Comparison of ENCODE assay signal across 22 cellular contexts in the genomic region with DNA sequence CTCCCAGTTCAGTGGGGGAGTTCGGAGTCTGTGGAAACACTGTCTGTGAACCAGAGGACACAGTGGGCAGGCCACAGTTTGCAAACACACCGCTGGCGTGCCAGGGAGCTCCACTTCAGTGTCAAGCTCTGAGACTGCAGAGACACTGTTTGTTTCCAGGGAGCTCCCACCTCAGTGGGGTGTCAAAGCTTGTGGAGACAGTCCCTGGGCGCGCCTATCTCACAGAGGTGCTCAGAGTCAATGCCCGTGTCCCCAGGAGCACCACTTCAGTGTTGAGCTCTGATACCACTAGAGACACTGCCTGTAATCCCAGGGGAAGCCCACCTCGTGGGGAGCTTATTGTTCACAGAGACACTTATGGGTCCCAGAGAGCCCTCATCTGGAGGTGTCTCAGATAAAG. TPM values are rescaled to one million over a fixed set of nuclear protein-coding genes. Genes with fewer than 3 reads are reported as not detected.
DNase-seq lines count a peak whose midpoint lies in the region; ATAC-seq, FAIRE-seq and TF ChIP-seq lines count a peak whose summit lies in the region.
"Had no signal": no experiment of that assay in that cellular context is flagged by ENCODE, and none has a peak within 500 bp of the region (broad histone marks: within the 10 kb centered on the region; RNA-seq: fewer than 3 reads in every experiment).

No MANE protein-coding gene starts in this region.

- H3K27me3 ChIP-seq in GM12878 (replicated peaks in 1 of 2; ENCODE audit: control insufficient read depth in 2 of 2, insufficient read depth in 2 of 2, low read length in 1 of 2) (no peaks in the 10 kb centered on the region), spleen (replicated peaks in 1 of 7) (no peaks in the 10 kb centered on the region), left lung (no peaks in the 10 kb centered on the region)
- H3K27me3 ChIP-seq: MG63, suprapubic skin had no signal

- H3K4me3 Mint-ChIP-seq in activated CD4-positive, alpha-beta T cell treated with anti-CD3 and anti-CD28 coated beads, Interleukin-2, amount 10 ng/mL, durations not matched to agents 7 days and 5 days = peak overlapping the region; percentile 31
- H3K4me3 Mint-ChIP-seq: mesothelial cell of epicardium had no signal

- no peak overlapping the region; the same call in 1 of the 2 replicates for H3K9ac ChIP-seq in GM12878 (ENCODE audit: control insufficient read depth, insufficient read depth, low read length)

- no peak for DNase-seq in activated CD4-positive, alpha-beta T cell treated with anti-CD3 and anti-CD28 coated beads, Interleukin-2, amount 10 ng/mL, durations not matched to agents 7 days and 5 days
- DNase-seq in activated CD4-positive, alpha-beta T cell treated with anti-CD3 and anti-CD28 coated beads, Interleukin-2, amount 50 U/mL, for 1 hour = no peak
- DNase-seq in NCI-H2107 treated with DMSO at 0.1 percent for 48 hours (lab: John Stamatoyannopoulos, UW; ENCODE audit: unreplicated experiment) (peak; percentile 59), GM12878 (ENCODE audit: low read depth, low spot score) (no peak), spleen (peak; percentile 64), left lung (no peak), NCI-H1436 (lab: John Stamatoyannopoulos, UW) (no peak), SKM-1 treated with dmso at 0.1 percent for 144 hours (lab: John Stamatoyannopoulos, UW; ENCODE audit: unreplicated experiment) (no peak)
- DNase-seq: central memory CD4-positive, alpha-beta T cell; HCEC 1CT; hippocampal formation; MG63; NCI-H1930; NCI-H774; PC-9; stimulated activated CD4-positive, alpha-beta T cell treated with anti-CD3 and anti-CD28 coated beads, Interleukin-1b, Interleukin-23, amount 100 ng/mL, for 48 hours had no signal

- intact Hi-C loops in GM12878 (cut with micrococcal nuclease; ENCODE audit: unreplicated experiment) = no loop called here
- intact Hi-C loops in spleen (cut with DNase I; ENCODE audit: low total_unique reads) = loop anchor here (10.0 kb wide), 1 partner anchor 50 kb away; no protein-coding TSS in a partner anchor
- intact Hi-C loops in left lung (cut with DNase I) = no loop called here

- no peaks in the 10 kb centered on the region for H3K27me3 Mint-ChIP-seq in activated CD4-positive, alpha-beta T cell treated with anti-CD3 and anti-CD28 coated beads, Interleukin-2, amount 10 ng/mL, durations not matched to agents 7 days and 5 days

- H3K4me3 ChIP-seq in GM12878 = no peak overlapping the region
- H3K4me3 ChIP-seq in spleen = no peak overlapping the region
- no peak overlapping the region for H3K4me3 ChIP-seq in left lung
- H3K4me3 ChIP-seq: MG63, PC-9, suprapubic skin had no signal

- BruUV-seq in GM12878 (replicated peaks; lab: Mats Ljungman, UMichigan) = no TSS peak

- H3K4me1 ChIP-seq in GM12878 (ENCODE audit: control insufficient read depth, insufficient read depth, low read length) (peaks cover 27% of the 10 kb centered on the region), spleen (peaks cover 14 to 61% (median 44%) of the 10 kb centered on the region in 6 donors), left lung (peaks cover 13 to 58% of the 10 kb centered on the region in 2 donors)

- FAIRE-seq in GM12878 (lab: Jason Lieb, UNC) = no peak
- FAIRE-seq: D721Med, G401.6, HTR-8/SVneo had no signal

- TF ChIP-seq CTCF in GM12878 (IDR thresholded peaks at IDR 0.05 in 2 of 3, conservative IDR thresholded peaks at IDR 0.05 in 1 of 3; ENCODE audit: control insufficient read depth in 2 of 3, extremely low read depth in 1 of 3, insufficient read depth in 1 of 3, low read depth in 3 of 3, low read length in 3 of 3) (no peak), spleen (IDR thresholded peaks at IDR 0.05 in 8 of 11, conservative IDR thresholded peaks at IDR 0.05 in 3 of 11) (no peak), left lung (IDR thresholded peaks at IDR 0.05) (no peak)

- RAD21 ChIA-PET in GM12878 (lab: Charles Lee; ENCODE audit: unreplicated experiment) = interaction anchor here (0.9 to 14.6 kb wide), 20 partner anchors 9 to 368 kb away, joined by 3 to 303 read pairs (median 7); partner anchors contain the start of genes CCM2, H2AZ2, OGDH and TBRG4

- no peak overlapping the region for H2AFZ ChIP-seq in GM12878 (ENCODE audit: control insufficient read depth, low read depth, low read length)
- H2AFZ ChIP-seq: PC-9 had no signal

- peak overlapping the region; percentile 99 for H3K4me2 ChIP-seq in GM12878 (ENCODE audit: control insufficient read depth, insufficient read depth)
- H3K4me2 ChIP-seq: PC-9 had no signal

- CTCF ChIA-PET in activated CD4-positive, alpha-beta T cell treated with anti-CD3 and anti-CD28 coated beads, Interleukin-2, amount 10 ng/mL, durations not matched to agents 7 days and 5 days (lab: Charles Lee) = interaction anchor here (1.3 to 5.2 kb wide), 10 partner anchors 8 to 162 kb away, joined by 3 to 44 read pairs (median 13); no protein-coding TSS in a partner anchor
- CTCF ChIA-PET in GM12878 (lab: Yijun Ruan, JAX) = interaction anchor here (0.8 to 6.9 kb wide), 26 partner anchors 9 to 161 kb away, joined by 3 to 219 read pairs (median 8); partner anchors contain the start of genes CCM2, PURB and TBRG4

- H3K9me3 ChIP-seq in GM12878 (replicated peaks; ENCODE audit: control insufficient read depth, insufficient read depth, low read length) (no peaks in the 10 kb centered on the region), spleen (no peaks in the 10 kb centered on the region), left lung (no peaks in the 10 kb centered on the region)
- H3K9me3 ChIP-seq: MG63, suprapubic skin had no signal

- H3K4me1 Mint-ChIP-seq in activated CD4-positive, alpha-beta T cell treated with anti-CD3 and anti-CD28 coated beads, Interleukin-2, amount 10 ng/mL, durations not matched to agents 7 days and 5 days = peaks cover 44% of the 10 kb centered on the region
- H3K4me1 Mint-ChIP-seq: mesothelial cell of epicardium had no signal

- in situ Hi-C loops in GM12878 (cut with MboI) = loop anchor here (10.0 kb wide), 1 partner anchor 160 kb away; no protein-coding TSS in a partner anchor

- TF ChIP-seq POLR2A in GM12878 (IDR thresholded peaks at IDR 0.05; ENCODE audit: low read depth, low read length) (no peak), spleen (IDR thresholded peaks at IDR 0.05) (no peak)

- ATAC-seq in GM12878 (no peak), left lung (no peak)
- ATAC-seq: sciatic nerve had no signal

- H3K9me3 Mint-ChIP-seq in activated CD4-positive, alpha-beta T cell treated with anti-CD3 and anti-CD28 coated beads, Interleukin-2, amount 10 ng/mL, durations not matched to agents 7 days and 5 days = no peaks in the 10 kb centered on the region
- H3K9me3 Mint-ChIP-seq: mesothelial cell of epicardium had no signal

- peak overlapping the region; percentile 70 for H3K27ac Mint-ChIP-seq in activated CD4-positive, alpha-beta T cell treated with anti-CD3 and anti-CD28 coated beads, Interleukin-2, amount 10 ng/mL, durations not matched to agents 7 days and 5 days
- H3K27ac Mint-ChIP-seq: mesothelial cell of epicardium had no signal

- no peak for TF ChIP-seq EP300 in GM12878 (IDR thresholded peaks at IDR 0.05; ENCODE audit: borderline replicate concordance in 1 of 2, control insufficient read depth in 1 of 2, low read depth in 2 of 2, low read length in 2 of 2)

- H3K79me2 ChIP-seq in GM12878 (ENCODE audit: control insufficient read depth, insufficient read depth, low read length) = peaks cover 63% of the 10 kb centered on the region

- SMC1A ChIA-PET in GM12878 (lab: Charles Lee; ENCODE audit: uncharacterized antibody, unreplicated experiment) = interaction anchor here (0.6 to 16.7 kb wide), 16 partner anchors 9 to 383 kb away, joined by 3 to 303 read pairs (median 8); partner anchors contain the start of genes CCM2 and TBRG4

- TF ChIP-seq RAD21 in GM12878 (IDR thresholded peaks at IDR 0.05; ENCODE audit: insufficient read depth, low read depth, low read length) = no peak

- 75% methylated on average over 7 of the region's 7 CpGs for WGBS in GM12878 (ENCODE audit: insufficient coverage, insufficient replicate concordance, low lambda C conversion rate, missing lambda C conversion rate)
- WGBS in spleen, 5 donors = 79 to 91% (median 89%) methylated on average over 6 to 7 of the region's 7 CpGs

- no peak overlapping the region for H3K27ac ChIP-seq in GM12878 (ENCODE audit: control insufficient read depth, insufficient read depth)
- H3K27ac ChIP-seq in spleen = peak overlapping the region in 1 of 8 donors; percentile 94
- no peak overlapping the region for H3K27ac ChIP-seq in left lung
- H3K27ac ChIP-seq: PC-9, suprapubic skin had no signal

- H3K36me3 Mint-ChIP-seq in activated CD4-positive, alpha-beta T cell treated with anti-CD3 and anti-CD28 coated beads, Interleukin-2, amount 10 ng/mL, durations not matched to agents 7 days and 5 days (ENCODE audit: low read depth) = peaks cover 66% of the 10 kb centered on the region

- POLR2A ChIA-PET in activated CD4-positive, alpha-beta T cell treated with anti-CD3 and anti-CD28 coated beads, Interleukin-2, amount 10 ng/mL, durations not matched to agents 7 days and 5 days (lab: Charles Lee) = interaction anchor here (0.6 to 1.6 kb wide), 5 partner anchors 13 to 171 kb away, joined by 3 to 9 read pairs (median 4); no protein-coding TSS in a partner anchor
- POLR2A ChIA-PET in GM12878 (lab: Charles Lee) = interaction anchor here (0.6 to 2.6 kb wide), 10 partner anchors 9 to 163 kb away, joined by 3 to 18 read pairs (median 5); partner anchors contain the start of genes CCM2 and TBRG4

- peaks cover 19% of the 10 kb centered on the region for H4K20me1 ChIP-seq in GM12878 (ENCODE audit: control insufficient read depth, insufficient read depth)

- peaks cover 50 to 51% of the 10 kb centered on the region in 2 experiments for H3K36me3 ChIP-seq in GM12878 (ENCODE audit: control insufficient read depth in 2 of 2, insufficient read depth in 2 of 2, low read length in 1 of 2)
- peaks cover 0 to 76% (median 48%) of the 10 kb centered on the region in 6 donors for H3K36me3 ChIP-seq in spleen
- H3K36me3 ChIP-seq in left lung = peaks cover 0 to 75% of the 10 kb centered on the region in 2 donors
- H3K36me3 ChIP-seq: MG63 had no signal

RNA-seq across cellular contexts. Expression of gene MYO1G, which starts 4.3 kb away (rescaled TPM):
- 100 to 1,000 TPM; 414 to 457 TPM for total RNA-seq in activated CD4-positive, alpha-beta T cell treated with anti-CD3 and anti-CD28 coated beads, Interleukin-2, amount 10 ng/mL, durations not matched to agents 7 days and 5 days
- 406 and 444 TPM in 2 replicates for total RNA-seq in GM12878 (2013; cell fraction: nucleolus; rRNA removed)
- total RNA-seq in GM12878 (2014; rRNA removed) (154 and 176 TPM in 2 replicates), GM12878 (2014; rRNA removed; fragmentation: Illumina TruSeq; extraction: Trizol) (63.7 and 66.1 TPM in 2 replicates), GM12878 (2021) (224 and 232 TPM in 2 replicates), spleen (10 to 100 TPM; 36.4 to 68.6 (median 62.1) TPM), left lung (10 to 100 TPM; 23.9 to 40.9 TPM)
- 91.4 TPM for polyA plus RNA-seq in GM12878 (2011; ENCODE audit: low read depth)
- polyA plus RNA-seq in GM12878 (2011; rRNA removed) (54.3 and 118 TPM in 2 replicates), GM12878 (2014; fragmentation: Illumina TruSeq; extraction: Trizol) (36.1 and 77.2 TPM in 2 replicates), GM12878 (2014; fragmentation: Nextera tagmentation; extraction: Ambion mirVana) (1 to 10 TPM; 1.8 to 3.3 TPM), GM12878 (2014; rRNA removed) (150 and 184 TPM in 2 replicates), GM12878 (2016; fragmentation: Nextera tagmentation; extraction: Ambion mirVana) (100 to 1,000 TPM; 185 to 216 TPM), spleen (10 to 100 TPM; 27.9 to 61.1 (median 45.6) TPM)
- polyA plus RNA-seq in GM12878 (2011; cell fraction: cytosol; rRNA removed) = 111 and 152 TPM in 2 replicates
- polyA plus RNA-seq in GM12878 (2011; cell fraction: nucleus; rRNA removed) = 518 and 587 TPM in 2 replicates
- 195 and 215 TPM in 2 replicates for polyA plus RNA-seq in GM12878 (2012)
- 230 and 324 TPM in 2 replicates for polyA minus RNA-seq in GM12878 (2011; rRNA and poly(A)+ RNA removed)
- 97.1 and 110 TPM in 2 replicates for polyA minus RNA-seq in GM12878 (2011; cell fraction: cytosol; rRNA and poly(A)+ RNA removed)
- polyA minus RNA-seq in GM12878 (2011; cell fraction: nucleus; rRNA and poly(A)+ RNA removed) = 238 and 294 TPM in 2 replicates

RNA-seq across cellular contexts. Expression of gene CCM2, which starts 25.5 kb away (rescaled TPM):
- total RNA-seq in activated CD4-positive, alpha-beta T cell treated with anti-CD3 and anti-CD28 coated beads, Interleukin-2, amount 10 ng/mL, durations not matched to agents 7 days and 5 days = 100 to 1,000 TPM; 134 TPM
- total RNA-seq in GM12878 (2013; cell fraction: nucleolus; rRNA removed) = 36.2 and 40.0 TPM in 2 replicates
- total RNA-seq in GM12878 (2014; rRNA removed) (71.6 and 74.7 TPM in 2 replicates), GM12878 (2014; rRNA removed; fragmentation: Illumina TruSeq; extraction: Trizol) (34.3 and 35.6 TPM in 2 replicates), GM12878 (2021) (61.2 and 61.6 TPM in 2 replicates), spleen (10 to 100 TPM; 67.8 to 94.2 (median 80.9) TPM), left lung (10 to 100 TPM; 43.4 to 50.1 TPM)
- 25.8 TPM for polyA plus RNA-seq in GM12878 (2011; ENCODE audit: low read depth)
- polyA plus RNA-seq in GM12878 (2011; rRNA removed) (22.5 and 30.2 TPM in 2 replicates), GM12878 (2014; fragmentation: Illumina TruSeq; extraction: Trizol) (19.1 and 36.2 TPM in 2 replicates), GM12878 (2014; fragmentation: Nextera tagmentation; extraction: Ambion mirVana) (1 to 10 TPM in 1 of 2 experiments, under 1 TPM in 1; 1.00 to 4.1 TPM), GM12878 (2014; rRNA removed) (70.8 and 73.7 TPM in 2 replicates), GM12878 (2016; fragmentation: Nextera tagmentation; extraction: Ambion mirVana) (10 to 100 TPM; 75.2 to 82.3 TPM), spleen (100 to 1,000 TPM in 2 of 3 donors, 10 to 100 TPM in 1; 80.8 to 108 (median 107) TPM)
- polyA plus RNA-seq in GM12878 (2011; cell fraction: cytosol; rRNA removed) = 45.3 and 56.3 TPM in 2 replicates
- 67.7 and 71.7 TPM in 2 replicates for polyA plus RNA-seq in GM12878 (2011; cell fraction: nucleus; rRNA removed)
- polyA plus RNA-seq in GM12878 (2012) = 51.5 and 60.9 TPM in 2 replicates
- 31.6 and 47.1 TPM in 2 replicates for polyA minus RNA-seq in GM12878 (2011; rRNA and poly(A)+ RNA removed)
- 18.2 and 29.1 TPM in 2 replicates for polyA minus RNA-seq in GM12878 (2011; cell fraction: cytosol; rRNA and poly(A)+ RNA removed)
- 15.1 and 19.7 TPM in 2 replicates for polyA minus RNA-seq in GM12878 (2011; cell fraction: nucleus; rRNA and poly(A)+ RNA removed)

Comparison
In these comparisons a context has a peak if more than half of its experiments do, and no peak if none do; other contexts are left out.
1. DNase-seq: peak in NCI-H2107 treated with DMSO at 0.1 percent for 48 hours (single experiment) and spleen (single experiment); none in activated CD4-positive, alpha-beta T cell treated with anti-CD3 and anti-CD28 coated beads, Interleukin-2, amount 10 ng/mL, durations not matched to agents 7 days and 5 days (single experiment), activated CD4-positive, alpha-beta T cell treated with anti-CD3 and anti-CD28 coated beads, Interleukin-2, amount 50 U/mL, for 1 hour (single experiment), GM12878 (single experiment), left lung (0 of 2), NCI-H1436 (single experiment) and SKM-1 treated with dmso at 0.1 percent for 144 hours (single experiment).